In genomic region chr5:1343931-1344901, GRCh38 we compare ENCODE assay signal across 1 cellular context.
TF ChIP-seq lines count a peak whose summit lies in the region.

No MANE protein-coding gene starts in this region.

TF ChIP-seq in GM23338, 12 proteins besides CTCF, POLR2A, EP300 and RAD21 (continued from another document):
- no peak for TF ChIP-seq REST (IDR thresholded peaks at IDR 0.05; ENCODE audit: unreplicated experiment)
- TF ChIP-seq STAT1 (IDR thresholded peaks at IDR 0.05; ENCODE audit: unreplicated experiment) = no peak
- TF ChIP-seq EZH2 (IDR thresholded peaks at IDR 0.05; ENCODE audit: low read depth, unreplicated experiment) = no peak
TF ChIP-seq in GM23338: peak in this region for 0.
